In the genomic region with DNA sequence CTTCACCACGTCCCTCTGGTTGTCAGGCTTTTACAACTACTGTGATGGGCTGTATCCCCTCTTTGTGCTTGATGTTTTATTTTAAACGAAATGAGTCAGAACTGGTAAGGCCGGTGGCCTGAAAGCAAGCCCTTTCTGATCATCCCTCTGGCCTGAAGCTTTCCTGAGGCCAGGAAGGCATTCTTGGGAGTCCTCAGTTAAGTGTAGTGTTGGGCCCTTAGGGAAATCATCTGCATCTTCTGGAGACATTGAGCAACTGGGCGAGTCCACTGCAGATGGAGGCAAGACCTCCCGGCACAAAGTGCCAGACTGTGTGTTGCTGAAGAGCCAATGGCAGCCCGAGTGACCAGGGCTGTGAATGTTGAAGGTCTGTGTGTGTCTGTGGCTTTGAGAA, we compare ENCODE assay signal across 14 cellular contexts. TPM values are rescaled to one million over a fixed set of nuclear protein-coding genes. Genes with fewer than 3 reads are reported as not detected.
A peak's percentile ranks its signal among the peaks of the same experiment; 100 is the strongest.
DNase-seq lines count a peak whose midpoint lies in the region; ATAC-seq and TF ChIP-seq lines count a peak whose summit lies in the region.
"Had no signal": no experiment of that assay in that cellular context is flagged by ENCODE, and none has a peak within 500 bp of the region (broad histone marks: within the 10 kb centered on the region; RNA-seq: fewer than 3 reads in every experiment).

No MANE protein-coding gene starts in this region.

- no peak for TF ChIP-seq CTCF in brain (conservative IDR thresholded peaks at IDR 0.05)

- H3K9me3 ChIP-seq in iPS-15b (ENCODE audit: control insufficient read depth, insufficient read depth, low read length): peaks cover 5% of the 10 kb centered on the region
- H3K9me3 ChIP-seq: SK-N-SH, testis had no signal

- H3K27ac ChIP-seq in rectal smooth muscle tissue (ENCODE audit: low read depth, low read length): no peak overlapping the region
- H3K27ac ChIP-seq: C4-2B, testis had no signal

- H3K27me3 ChIP-seq in iPS-15b (ENCODE audit: control insufficient read depth, insufficient read depth, low read length) (peaks cover 65% of the 10 kb centered on the region), rectal smooth muscle tissue (ENCODE audit: control insufficient read depth, insufficient read depth, low read length) (peaks cover 2% of the 10 kb centered on the region)
- H3K27me3 ChIP-seq: MG63, testis had no signal

- H3K36me3 Mint-ChIP-seq in brain: no peaks in the 10 kb centered on the region

- no peak for ATAC-seq in HG03460 (IDR thresholded peaks at IDR 0.05; ENCODE audit: unreplicated experiment)

- H3K4me3 ChIP-seq in iPS-15b (ENCODE audit: low read depth, low read length): peak overlapping the region; percentile 57
- H3K4me3 ChIP-seq in rectal smooth muscle tissue (ENCODE audit: low read length): peak overlapping the region; percentile 51
- H3K4me3 ChIP-seq: MG63 had no signal

- H3K27ac Mint-ChIP-seq in brain: peak overlapping the region in 4 of 5 experiments; percentile 2 to 65 (median 38)
- H3K27ac Mint-ChIP-seq: dendritic cell treated with granulocyte-macrophage colony-stimulating factor and Interleukin-4, amounts not matched to agents 40 ng/mL and 50 ng/mL, for 4 days had no signal

- peak overlapping the region in 2 of 5 experiments; percentile 63 to 74 for H3K4me3 Mint-ChIP-seq in brain
- H3K4me3 Mint-ChIP-seq: dendritic cell treated with granulocyte-macrophage colony-stimulating factor and Interleukin-4, amounts not matched to agents 40 ng/mL and 50 ng/mL, for 4 days had no signal

- H3K4me1 Mint-ChIP-seq in brain: peaks cover 41% of the 10 kb centered on the region

- peaks cover 8 to 19% (median 10%) of the 10 kb centered on the region in 5 experiments for H3K9me3 Mint-ChIP-seq in brain

- H3K27me3 Mint-ChIP-seq in brain: peaks cover 21% of the 10 kb centered on the region

- peak; percentile 24 for DNase-seq in GM04504 (ENCODE audit: low read depth)
- DNase-seq in NCI-H1048 (lab: John Stamatoyannopoulos, UW): no peak
- DNase-seq in NCI-H1105 treated with DMSO at 0.1 percent for 48 hours (lab: John Stamatoyannopoulos, UW): no peak
- DNase-seq in globus pallidus (ENCODE audit: low spot score): no peak
- DNase-seq: MG63; stimulated activated CD4-positive, alpha-beta T cell treated with anti-CD3 and anti-CD28 coated beads, Interleukin-4, amount 100 ng/mL, for 24 hours had no signal

- H3K9ac ChIP-seq in iPS-15b (ENCODE audit: low read depth, low read length) (no peak overlapping the region), rectal smooth muscle tissue (ENCODE audit: low read length) (no peak overlapping the region)
- H3K9ac ChIP-seq: SK-N-SH had no signal

- H3K4me1 ChIP-seq in iPS-15b (ENCODE audit: control insufficient read depth, insufficient read depth, low read length) (peaks cover 23% of the 10 kb centered on the region), rectal smooth muscle tissue (ENCODE audit: control insufficient read depth, insufficient read depth, low read length) (no peaks in the 10 kb centered on the region)

- no peaks in the 10 kb centered on the region for H3K36me3 ChIP-seq in iPS-15b (ENCODE audit: control insufficient read depth, insufficient read depth, low read length)
- H3K36me3 ChIP-seq in rectal smooth muscle tissue (ENCODE audit: control insufficient read depth, insufficient read depth, low read length): no peaks in the 10 kb centered on the region
- H3K36me3 ChIP-seq: MG63 had no signal

RNA-seq across cellular contexts. Expression of a gene that starts 33.0 kb away (rescaled TPM):
- polyA plus RNA-seq in brain (ENCODE audit: insufficient read depth, low read depth, low replicate concordance): 23.5 TPM
